33 cellular contexts compared by ENCODE assay signal in the genomic region with DNA sequence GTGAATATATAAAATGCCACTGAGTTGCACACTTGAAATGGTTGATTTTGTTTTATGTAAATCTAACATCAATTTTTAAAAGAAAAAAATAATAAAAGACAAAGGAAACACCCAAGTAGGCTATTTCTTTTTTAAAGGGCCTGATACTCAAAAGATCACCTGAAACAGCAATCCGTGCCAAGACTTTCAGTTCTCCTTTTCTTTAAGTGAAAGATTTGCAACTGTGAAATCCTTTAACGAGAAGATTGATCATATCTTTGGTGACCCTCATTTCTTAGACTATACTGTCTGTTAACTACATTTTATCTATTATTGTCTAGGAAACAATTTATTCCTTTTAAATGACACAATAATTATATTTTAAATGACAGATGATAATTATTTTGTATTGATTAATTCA.
"Had no signal": no experiment of that assay in that cellular context is flagged by ENCODE, and none has a peak within 500 bp of the region (broad histone marks: within the 10 kb centered on the region; RNA-seq: fewer than 3 reads in every experiment).

No MANE protein-coding gene starts in this region.

- H3K27me3 ChIP-seq: adrenal gland, ascending aorta, cardiac muscle cell, colonic mucosa had no signal

- H3K9me3 ChIP-seq: adrenal gland, ascending aorta, colonic mucosa had no signal

- H3K36me3 ChIP-seq: adrenal gland, ascending aorta, cardiac muscle cell, colonic mucosa had no signal

- H3K4me3 ChIP-seq: adrenal gland, ascending aorta, cardiac muscle cell, colonic mucosa had no signal

- DNase-seq: activated B cell treated with CpG ODN at 0.5 μM for 24 hours; activated CD4-positive, alpha-beta memory T cell treated with anti-CD3 and anti-CD28 coated beads for 36 hours; activated CD4-positive, alpha-beta T cell treated with anti-CD3 and anti-CD28 coated beads for 4 hours; activated CD4-positive, alpha-beta T cell treated with anti-CD3 and anti-CD28 coated beads, Interleukin-2, amount 10 ng/mL, durations not matched to agents 24 days and 14 days; activated CD4-positive, alpha-beta T cell treated with anti-CD3 and anti-CD28 coated beads, Interleukin-2, amount 50 U/mL, for 1 hour; activated CD4-positive, alpha-beta T cell treated with anti-CD3 and anti-CD28 coated beads, Interleukin-2, amount 50 U/mL, for 4 hours; activated CD4-positive, CD25-positive, alpha-beta regulatory T cell treated with anti-CD3 and anti-CD28 coated beads, Interleukin-2, amount 50 U/mL, for 72 hours; activated CD8-positive, alpha-beta memory T cell treated with anti-CD3 and anti-CD28 coated beads, Interleukin-2, amount 50 U/mL, for 4 hours; activated CD8-positive, alpha-beta T cell treated with anti-CD3 and anti-CD28 coated beads for 36 hours; activated effector memory CD4-positive, alpha-beta T cell treated with anti-CD3 and anti-CD28 coated beads, Interleukin-2, amount 50 U/mL, for 16 hours; activated gamma-delta T cell treated with Interleukin-2 at 50 U/mL for 16 hours; activated naive CD4-positive, alpha-beta T cell; activated naive CD4-positive, alpha-beta T cell treated with anti-CD3 and anti-CD28 coated beads for 36 hours; activated naive CD4-positive, alpha-beta T cell treated with anti-CD3 and anti-CD28 coated beads, Interleukin-2, amount 50 U/mL, for 16 hours; activated naive CD8-positive, alpha-beta T cell treated with anti-CD3 and anti-CD28 coated beads for 36 hours; activated T-cell treated with anti-CD3 and anti-CD28 coated beads for 4 hours; activated T-cell treated with anti-CD3 and anti-CD28 coated beads, Interleukin-2, amount 50 U/mL, for 1 hour; activated T-cell treated with anti-CD3 and anti-CD28 coated beads, Interleukin-2, amount 50 U/mL, for 4 hours; activated T-cell treated with anti-CD3 and anti-CD28 coated beads, Interleukin-2, amount 50 U/mL, for 72 hours; adrenal gland; amniotic stem cell; caudate nucleus; cerebellar nuclear complex; colonic mucosa; T-helper 2 cell; T-helper 9 cell had no signal

- H3K4me1 ChIP-seq: adrenal gland, ascending aorta, colonic mucosa had no signal

- H3K27ac ChIP-seq: adrenal gland, ascending aorta, cardiac muscle cell, colonic mucosa, VCaP had no signal

- ATAC-seq: activated CD8-positive, alpha-beta T cell treated with anti-CD3 and anti-CD28 coated beads for 36 hours; activated naive CD4-positive, alpha-beta T cell treated with anti-CD3 and anti-CD28 coated beads, Interleukin-2, amount 50 U/mL, for 72 hours; activated T-cell treated with anti-CD3 and anti-CD28 coated beads, Interleukin-2, amount 50 U/mL, for 4 hours; activated T-cell treated with anti-CD3 and anti-CD28 coated beads, Interleukin-2, amount 50 U/mL, for 72 hours; activated T-helper 17 cell treated with anti-CD3 and anti-CD28 coated beads, Interleukin-2, amount 50 U/mL, for 72 hours had no signal

- FAIRE-seq: bronchial epithelial cell, TTC549 had no signal
